ENCODE assay signal across 8 cellular contexts in the genomic region with DNA sequence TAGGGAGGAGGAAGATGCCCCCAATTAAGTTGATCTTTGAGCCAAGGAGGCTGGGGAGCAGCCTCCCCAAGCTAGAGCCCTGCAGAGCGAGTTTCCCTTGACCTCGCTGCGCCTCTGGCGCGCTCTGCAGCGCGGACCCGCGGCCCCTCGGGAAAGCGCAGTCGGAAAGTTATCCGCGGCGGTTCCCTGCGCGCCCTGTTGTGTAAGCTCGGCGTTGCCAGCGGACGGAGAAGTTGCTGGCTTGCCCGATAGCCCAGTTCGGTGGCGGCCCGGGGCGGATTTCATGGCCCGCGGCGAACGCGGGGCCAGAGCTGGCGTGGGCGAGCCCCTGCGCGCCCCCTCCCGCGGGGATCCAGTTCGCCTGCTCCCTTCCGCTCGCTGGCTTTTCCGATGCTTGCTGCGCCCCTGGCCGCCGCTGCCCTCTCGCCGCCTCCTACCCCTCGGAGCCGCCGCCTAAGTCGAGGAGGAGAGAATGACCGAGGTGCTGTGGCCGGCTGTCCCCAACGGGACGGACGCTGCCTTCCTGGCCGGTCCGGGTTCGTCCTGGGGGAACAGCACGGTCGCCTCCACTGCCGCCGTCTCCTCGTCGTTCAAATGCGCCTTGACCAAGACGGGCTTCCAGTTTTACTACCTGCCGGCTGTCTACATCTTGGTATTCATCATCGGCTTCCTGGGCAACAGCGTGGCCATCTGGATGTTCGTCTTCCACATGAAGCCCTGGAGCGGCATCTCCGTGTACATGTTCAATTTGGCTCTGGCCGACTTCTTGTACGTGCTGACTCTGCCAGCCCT. TPM values are rescaled to one million over a fixed set of nuclear protein-coding genes. Genes with fewer than 3 reads are reported as not detected.
A peak's percentile ranks its signal among the peaks of the same experiment; 100 is the strongest.
DNase-seq lines count a peak whose midpoint lies in the region; ATAC-seq, FAIRE-seq and TF ChIP-seq lines count a peak whose summit lies in the region.

No MANE protein-coding gene starts in this region.

- H3K79me1 ChIP-seq in mesendoderm (ENCODE audit: low read length): no peaks in the 10 kb centered on the region

- H3K27ac ChIP-seq in endodermal cell (ENCODE audit: low read depth, low read length) (peak overlapping the region; percentile 45), mesendoderm (ENCODE audit: low read depth, low read length) (peak overlapping the region; percentile 46), testis (peak overlapping the region; percentile 74 to 86)

- 1 to 2% methylated on average over 49 to 74 of the region's 74 CpGs for WGBS in endodermal cell (ENCODE audit: insufficient coverage in 1 of 2, insufficient read length in 1 of 2), 2 experiments
- no CpG with 5 or more reads among the region's 74 CpGs for WGBS in mesendoderm (ENCODE audit: extremely low coverage, insufficient coverage, low lambda C conversion rate)
- WGBS in testis, 2 donors: 1 to 2% methylated on average over 15 to 46 of the region's 74 CpGs

- no peak overlapping the region for H2BK15ac ChIP-seq in mesendoderm (replicated peaks; ENCODE audit: low read depth)

- H3K56ac ChIP-seq in mesendoderm (ENCODE audit: low read length): peak overlapping the region; percentile 94

- no peak for FAIRE-seq in RCC 7860 (lab: Jason Lieb, UNC)

- peak; percentile 49 for ATAC-seq in GM19463 (IDR thresholded peaks at IDR 0.05; ENCODE audit: unreplicated experiment)
- peak; percentile 50 for ATAC-seq in HG03520 (IDR thresholded peaks at IDR 0.05; ENCODE audit: unreplicated experiment)

- H3K27me3 ChIP-seq in endodermal cell (ENCODE audit: control insufficient read depth, insufficient read depth, low read length, poor library complexity, severe bottlenecking): peaks cover 9% of the 10 kb centered on the region
- no peaks in the 10 kb centered on the region for H3K27me3 ChIP-seq in mesendoderm (ENCODE audit: insufficient read depth, low read length, poor library complexity)
- H3K27me3 ChIP-seq in testis: no peaks in the 10 kb centered on the region

- H3K4me1 ChIP-seq in endodermal cell (ENCODE audit: control insufficient read depth, insufficient read depth, low read length) (no peaks in the 10 kb centered on the region), mesendoderm (ENCODE audit: control insufficient read depth, low read depth, low read length) (no peaks in the 10 kb centered on the region), testis (peaks cover 2% of the 10 kb centered on the region)

- peak; percentile 80 for DNase-seq in ELF-1 (ENCODE audit: low read depth, low spot score)
- peak; percentile 48 for DNase-seq in SKM-1 treated with dmso at 0.1 percent for 144 hours (lab: John Stamatoyannopoulos, UW; ENCODE audit: unreplicated experiment)
- DNase-seq in endodermal cell: peak; percentile 85
- DNase-seq in mesendoderm: peak; percentile 85
- peak; percentile 76 for DNase-seq in testis
- no peak for DNase-seq in RCC 7860 (ENCODE audit: low spot score)

- intact Hi-C loops in testis (cut with DNase I; ENCODE audit: low total_unique reads): no loop called here

- peak overlapping the region; percentile 77 for H3K4ac ChIP-seq in mesendoderm (ENCODE audit: low read depth, low read length)

- H3K9me3 ChIP-seq in endodermal cell (ENCODE audit: control insufficient read depth, low read length) (no peaks in the 10 kb centered on the region), testis (no peaks in the 10 kb centered on the region)

- H3K23ac ChIP-seq in mesendoderm (ENCODE audit: low read length): peak overlapping the region; percentile 83

- no peak for TF ChIP-seq POLR2A in testis (IDR thresholded peaks at IDR 0.05)

- peak overlapping the region; percentile 54 for H2BK5ac ChIP-seq in mesendoderm (ENCODE audit: low read length)

- peaks cover 31% of the 10 kb centered on the region for H3K4me1 Mint-ChIP-seq in endodermal cell

- no peak overlapping the region for H4K8ac ChIP-seq in mesendoderm (ENCODE audit: low read depth, low read length)

- peak overlapping the region; percentile 35 for H3K18ac ChIP-seq in mesendoderm (ENCODE audit: low read length)

- peak overlapping the region; percentile 89 for H3K4me3 Mint-ChIP-seq in endodermal cell

- peak overlapping the region; percentile 54 for H3K4me2 ChIP-seq in mesendoderm (ENCODE audit: low read length)

- H3K4me3 ChIP-seq in endodermal cell (ENCODE audit: low read length): peak overlapping the region; percentile 93
- H3K4me3 ChIP-seq in mesendoderm (ENCODE audit: low read length): peak overlapping the region; percentile 72
- peak overlapping the region; percentile 64 to 79 for H3K4me3 ChIP-seq in testis

- H3K79me2 ChIP-seq in mesendoderm (ENCODE audit: control insufficient read depth, insufficient read depth, low read length): peaks cover 10% of the 10 kb centered on the region

- peak overlapping the region; percentile 97 for H3K27ac Mint-ChIP-seq in endodermal cell

- H4K5ac ChIP-seq in mesendoderm (ENCODE audit: low read length): no peak overlapping the region

- no peak overlapping the region for H2BK120ac ChIP-seq in mesendoderm (ENCODE audit: low read depth, low read length)

- H3K36me3 ChIP-seq in endodermal cell (ENCODE audit: control insufficient read depth, insufficient read depth, low read length) (no peaks in the 10 kb centered on the region), mesendoderm (ENCODE audit: control insufficient read depth, insufficient read depth, low read length) (no peaks in the 10 kb centered on the region), testis (ENCODE audit: low read depth, missing control alignments) (no peaks in the 10 kb centered on the region)

- H3K36me3 Mint-ChIP-seq in endodermal cell (ENCODE audit: low read depth): no peaks in the 10 kb centered on the region

- peaks cover 23% of the 10 kb centered on the region for H3K27me3 Mint-ChIP-seq in endodermal cell (ENCODE audit: insufficient read depth)

- H3K9ac ChIP-seq in endodermal cell (ENCODE audit: extremely low read depth, low read length, poor library complexity, severe bottlenecking) (peak overlapping the region; percentile 69), mesendoderm (ENCODE audit: low read length) (peak overlapping the region; percentile 92)

- TF ChIP-seq CTCF in endodermal cell (conservative IDR thresholded peaks at IDR 0.05) (peak; percentile 63), testis (IDR thresholded peaks at IDR 0.05) (no peak)

- no peaks in the 10 kb centered on the region for H3K9me3 Mint-ChIP-seq in endodermal cell

- H2AK5ac ChIP-seq in mesendoderm (ENCODE audit: low read length): no peak overlapping the region

RNA-seq across cellular contexts. Expression of gene P2RY1, which starts 0.6 kb away (rescaled TPM):
- total RNA-seq in endodermal cell (10 to 100 TPM in 1 of 2 donors, 1 to 10 TPM in 1; 7.6 to 10.4 TPM), testis (1 to 10 TPM; 6.4 to 8.2 TPM)
- 5.3 TPM for polyA plus RNA-seq in endodermal cell (2013, experiment 1 of 2)
- polyA plus RNA-seq in endodermal cell (2013, experiment 2 of 2): 4.5 TPM
- 12.5 TPM for polyA plus RNA-seq in mesendoderm (2013, experiment 1 of 2)
- polyA plus RNA-seq in mesendoderm (2013, experiment 2 of 2): 12.2 TPM
- polyA plus RNA-seq in testis (ENCODE audit: insufficient read depth, low read depth, low replicate concordance): 2.0 TPM
